22 cellular contexts compared by ENCODE assay signal in genomic region chr6:157778719-157779118, GRCh38. TPM values are rescaled to one million over a fixed set of nuclear protein-coding genes. Genes with fewer than 3 reads are reported as not detected.
DNase-seq lines count a peak whose midpoint lies in the region; ATAC-seq and TF ChIP-seq lines count a peak whose summit lies in the region.
"Had no signal": no experiment of that assay in that cellular context is flagged by ENCODE, and none has a peak within 500 bp of the region (broad histone marks: within the 10 kb centered on the region; RNA-seq: fewer than 3 reads in every experiment).

No MANE protein-coding gene starts in this region.

- no peak overlapping the region for H3K4me3 ChIP-seq in CD8-positive, alpha-beta T cell (ENCODE audit: low read depth, low read length)
- H3K4me3 ChIP-seq in IMR-90 (ENCODE audit: insufficient read depth, low read depth, low read length): no peak overlapping the region
- H3K4me3 ChIP-seq in trophoblast cell (ENCODE audit: low read depth, low read length): no peak overlapping the region
- no peak overlapping the region for H3K4me3 ChIP-seq in mesenchymal stem cell (ENCODE audit: insufficient read depth in 1 of 2, low read depth in 1 of 2, low read length in 2 of 2)
- H3K4me3 ChIP-seq: BLaER1 treated with 17β-estradiol and CSF1 and Interleukin-3, amounts not matched to agents 10 nM and 100 nM; GM12878; GM23248 had no signal

- H2BK12ac ChIP-seq in trophoblast cell (ENCODE audit: low read length): no peak overlapping the region
- peak overlapping the region in 1 of 2 experiments; percentile 33 for H2BK12ac ChIP-seq in mesenchymal stem cell (ENCODE audit: low read length in 2 of 2)

- peak; percentile 17 for DNase-seq in NCI-H146 (lab: John Stamatoyannopoulos, UW)
- no peak for DNase-seq in NCI-H146 treated with DMSO at 0.1 percent for 48 hours (lab: John Stamatoyannopoulos, UW; ENCODE audit: unreplicated experiment)
- no peak for DNase-seq in CD8-positive, alpha-beta T cell
- no peak for DNase-seq in IMR-90
- DNase-seq in trophoblast cell: peak; percentile 74 to 78
- DNase-seq in NCI-H748 treated with DMSO at 0.1 percent for 48 hours (lab: John Stamatoyannopoulos, UW): no peak
- DNase-seq in mesenchymal stem cell: no peak
- no peak for DNase-seq in DMS 273 treated with DMSO at 0.1 percent for 48 hours (lab: John Stamatoyannopoulos, UW)
- DNase-seq: ACHN; AML-193; BE2C; Caco-2; CD4-positive, alpha-beta memory T cell; DND-41; GDM1; GM23248; H7; HCEC 1CT had no signal

- TF ChIP-seq CTCF in CD8-positive, alpha-beta T cell (IDR thresholded peaks at IDR 0.05): no peak
- no peak for TF ChIP-seq CTCF in IMR-90 (conservative IDR thresholded peaks at IDR 0.05; ENCODE audit: low read depth, low read length)

- H3K9ac ChIP-seq in IMR-90 (ENCODE audit: low read depth, low read length) (no peak overlapping the region), trophoblast cell (ENCODE audit: low read length) (no peak overlapping the region), mesenchymal stem cell (ENCODE audit: low read length) (no peak overlapping the region)
- H3K9ac ChIP-seq: BLaER1 treated with 17β-estradiol and CSF1 and Interleukin-3, amounts not matched to agents 10 nM and 100 nM; GM23248 had no signal

- BruUV-seq in IMR-90 (replicated peaks; lab: Mats Ljungman, UMichigan): no TSS peak

- CTCF ChIA-PET in CD8-positive, alpha-beta T cell (lab: Charles Lee): no interaction called here
- CTCF ChIA-PET in IMR-90 (lab: Yijun Ruan, JAX): no interaction called here

- no peaks in the 10 kb centered on the region for H3K36me3 ChIP-seq in CD8-positive, alpha-beta T cell (ENCODE audit: insufficient read depth, low read length)
- H3K36me3 ChIP-seq in IMR-90 (ENCODE audit: control insufficient read depth, insufficient read depth, low read length) (no peaks in the 10 kb centered on the region), trophoblast cell (ENCODE audit: control insufficient read depth in 1 of 2, insufficient read depth in 2 of 2, low read length in 2 of 2) (no peaks in the 10 kb centered on the region), mesenchymal stem cell (ENCODE audit: control insufficient read depth in 1 of 2, insufficient read depth in 2 of 2, low read depth in 1 of 2, low read length in 2 of 2) (peaks cover 0 to 6% of the 10 kb centered on the region in 2 experiments)
- H3K36me3 ChIP-seq: BE2C; BLaER1 treated with 17β-estradiol and CSF1 and Interleukin-3, amounts not matched to agents 10 nM and 100 nM had no signal

- H3K4me3 Mint-ChIP-seq in CD8-positive, alpha-beta T cell: no peak overlapping the region
- H3K4me3 Mint-ChIP-seq: CD14-positive monocyte; CD4-positive, alpha-beta memory T cell had no signal

- H3K4me1 Mint-ChIP-seq in CD8-positive, alpha-beta T cell (ENCODE audit: low read depth): peaks cover 10% of the 10 kb centered on the region
- H3K4me1 Mint-ChIP-seq: CD14-positive monocyte had no signal

- WGBS in IMR-90 (ENCODE audit: extremely low coverage in 2 of 2, insufficient read length in 1 of 2), 2 experiments: 100% methylated on average over 3 of the region's 4 CpGs; no CpG with 5 or more reads in 1 of the 2 experiments
- no CpG with 5 or more reads among the region's 4 CpGs for WGBS in trophoblast cell (ENCODE audit: extremely low coverage, insufficient coverage, insufficient read length)
- WGBS in mesenchymal stem cell: 89% methylated on average over 4 of the region's 4 CpGs

- no peak overlapping the region for H3K23ac ChIP-seq in IMR-90 (ENCODE audit: low read depth, low read length)
- H3K23ac ChIP-seq in trophoblast cell (ENCODE audit: low read length): no peak overlapping the region
- H3K23ac ChIP-seq in mesenchymal stem cell (ENCODE audit: low read length in 2 of 2): no peak overlapping the region

- peak overlapping the region; percentile 91 for H2BK20ac ChIP-seq in IMR-90 (ENCODE audit: low read depth, low read length)

- no peak overlapping the region for H3K56ac ChIP-seq in IMR-90 (ENCODE audit: extremely low read depth, insufficient read depth, low read length)

- 0 out of 4 replicates have a peak, but pooled peaks cover 0 to 4% of the 10 kb centered on the region in 2 experiments for H3K79me1 ChIP-seq in IMR-90 (ENCODE audit: low read depth in 1 of 2, low read length in 2 of 2)
- H3K79me1 ChIP-seq in trophoblast cell (ENCODE audit: low read length): no peaks in the 10 kb centered on the region
- no peaks in the 10 kb centered on the region for H3K79me1 ChIP-seq in mesenchymal stem cell (replicated peaks; ENCODE audit: low read length, poor library complexity, severe bottlenecking)

- no peak for TF ChIP-seq POLR2A in IMR-90 (IDR thresholded peaks at IDR 0.05; ENCODE audit: low read depth, low read length)

- no peak overlapping the region for H3K4me2 ChIP-seq in IMR-90 (ENCODE audit: low read depth, low read length)
- H3K4me2 ChIP-seq in trophoblast cell (ENCODE audit: low read length): no peak overlapping the region
- no peak overlapping the region for H3K4me2 ChIP-seq in mesenchymal stem cell (ENCODE audit: low read length, poor library complexity, severe bottlenecking)

- peaks cover 10% of the 10 kb centered on the region for H3K9me3 Mint-ChIP-seq in CD8-positive, alpha-beta T cell

- H2AK5ac ChIP-seq in IMR-90 (ENCODE audit: low read depth, low read length): peak overlapping the region; percentile 74
- no peak overlapping the region for H2AK5ac ChIP-seq in trophoblast cell (ENCODE audit: low read length)
- H2AK5ac ChIP-seq in mesenchymal stem cell (ENCODE audit: low read length, severe bottlenecking): no peak overlapping the region

- no peak overlapping the region for H4K12ac ChIP-seq in trophoblast cell (ENCODE audit: low read depth, low read length)

- no peaks in the 10 kb centered on the region for H3K79me2 ChIP-seq in trophoblast cell (ENCODE audit: control insufficient read depth, insufficient read depth, low read length, poor library complexity)

- no peak for TF ChIP-seq RAD21 in IMR-90 (IDR thresholded peaks at IDR 0.05; ENCODE audit: low read length)

- H3K27me3 Mint-ChIP-seq in CD8-positive, alpha-beta T cell (ENCODE audit: low read depth): no peaks in the 10 kb centered on the region

- POLR2A ChIA-PET in CD8-positive, alpha-beta T cell (lab: Charles Lee): no interaction called here
- POLR2A ChIA-PET in IMR-90 (lab: Charles Lee; ENCODE audit: unreplicated experiment): no interaction called here

- H2BK120ac ChIP-seq in IMR-90 (ENCODE audit: low read depth, low read length) (peak overlapping the region; percentile 88), trophoblast cell (ENCODE audit: insufficient read depth, low read length, poor library complexity) (no peak overlapping the region), mesenchymal stem cell (ENCODE audit: low read depth, low read length) (no peak overlapping the region)

- H3K4me1 ChIP-seq in CD8-positive, alpha-beta T cell (ENCODE audit: insufficient read depth, low read length): peaks cover 5% of the 10 kb centered on the region
- peaks cover 3% of the 10 kb centered on the region; the same call in 1 of the 2 replicates for H3K4me1 ChIP-seq in IMR-90 (ENCODE audit: control insufficient read depth, insufficient read depth, low read length)
- no peaks in the 10 kb centered on the region for H3K4me1 ChIP-seq in trophoblast cell (ENCODE audit: control insufficient read depth in 1 of 2, insufficient read depth in 2 of 2, low read length in 2 of 2)
- no peaks in the 10 kb centered on the region for H3K4me1 ChIP-seq in mesenchymal stem cell (ENCODE audit: control insufficient read depth, insufficient read depth, low read depth, low read length)
- H3K4me1 ChIP-seq: BE2C had no signal

- H3K18ac ChIP-seq in IMR-90 (ENCODE audit: low read depth, low read length) (0 out of 2 replicates have a peak overlapping the region, but pooled peaks have one; percentile 21), trophoblast cell (ENCODE audit: low read length) (no peak overlapping the region), mesenchymal stem cell (ENCODE audit: low read depth in 1 of 2, low read length in 2 of 2) (peak overlapping the region in 1 of 2 experiments; percentile 50)

- H3K36me3 Mint-ChIP-seq in CD8-positive, alpha-beta T cell: no peaks in the 10 kb centered on the region
- H3K36me3 Mint-ChIP-seq: CD14-positive monocyte had no signal

- dilution Hi-C loops in IMR-90 (cut with HindIII; ENCODE audit: low sequenced_read_pairs, unreplicated experiment): no loop called here

- no peak overlapping the region for H3K27ac ChIP-seq in CD8-positive, alpha-beta T cell (ENCODE audit: low read depth, low read length)
- H3K27ac ChIP-seq in IMR-90 (ENCODE audit: insufficient read depth, low read length) (no peak overlapping the region), trophoblast cell (ENCODE audit: low read depth, low read length) (no peak overlapping the region), mesenchymal stem cell (ENCODE audit: low read length, poor library complexity, severe bottlenecking) (no peak overlapping the region)
- H3K27ac ChIP-seq: 22Rv1; BLaER1 treated with 17β-estradiol and CSF1 and Interleukin-3, amounts not matched to agents 10 nM and 100 nM; GM23248 had no signal

- H4K8ac ChIP-seq in IMR-90 (ENCODE audit: low read depth in 2 of 2, low read length in 2 of 2) (peak overlapping the region in 1 of 2 experiments; percentile 60; a peak in 3 of 4 replicates), trophoblast cell (ENCODE audit: low read depth, low read length) (no peak overlapping the region), mesenchymal stem cell (ENCODE audit: low read length) (no peak overlapping the region)

- H3K27me3 ChIP-seq in CD8-positive, alpha-beta T cell (ENCODE audit: insufficient read depth, low read length): no peaks in the 10 kb centered on the region
- no peaks in the 10 kb centered on the region for H3K27me3 ChIP-seq in IMR-90 (ENCODE audit: control insufficient read depth, insufficient read depth, low read length)
- H3K27me3 ChIP-seq in trophoblast cell (ENCODE audit: insufficient read depth, low read length): no peaks in the 10 kb centered on the region
- no peaks in the 10 kb centered on the region for H3K27me3 ChIP-seq in mesenchymal stem cell (ENCODE audit: control insufficient read depth in 1 of 2, insufficient read depth in 1 of 2, low read length in 2 of 2)
- H3K27me3 ChIP-seq: BE2C; BLaER1 treated with 17β-estradiol and CSF1 and Interleukin-3, amounts not matched to agents 10 nM and 100 nM had no signal

- H4K91ac ChIP-seq in IMR-90 (ENCODE audit: insufficient read depth, low read depth, low read length) (peak overlapping the region; percentile 80; the same call in 1 of the 2 replicates), trophoblast cell (ENCODE audit: low read depth, low read length) (no peak overlapping the region), mesenchymal stem cell (ENCODE audit: low read length) (no peak overlapping the region)

- H2AK9ac ChIP-seq in IMR-90 (replicated peaks; ENCODE audit: low read depth, low read length, poor library complexity): no peak overlapping the region

- ATAC-seq in CD8-positive, alpha-beta T cell: no peak
- no peak for ATAC-seq in IMR-90 (ENCODE audit: low read depth)
- ATAC-seq: GM12878 had no signal

- peak overlapping the region; percentile 89 for H3K4ac ChIP-seq in IMR-90 (ENCODE audit: low read depth, low read length)
- H3K4ac ChIP-seq in trophoblast cell (ENCODE audit: low read depth, low read length): no peak overlapping the region
- H3K4ac ChIP-seq in mesenchymal stem cell (ENCODE audit: low read depth in 1 of 2, low read length in 2 of 2): no peak overlapping the region

- H4K20me1 ChIP-seq in IMR-90 (ENCODE audit: insufficient read depth, low read length): no peaks in the 10 kb centered on the region
- H4K20me1 ChIP-seq: BLaER1 treated with 17β-estradiol and CSF1 and Interleukin-3, amounts not matched to agents 10 nM and 100 nM had no signal

- H2BK5ac ChIP-seq in IMR-90 (ENCODE audit: low read depth, low read length, poor library complexity, severe bottlenecking): no peak overlapping the region
- H2BK5ac ChIP-seq in trophoblast cell (ENCODE audit: low read depth, low read length, poor library complexity): no peak overlapping the region
- H2BK5ac ChIP-seq in mesenchymal stem cell (ENCODE audit: low read depth, low read length, poor library complexity, severe bottlenecking): no peak overlapping the region

- H2BK15ac ChIP-seq in IMR-90 (ENCODE audit: low read depth, low read length) (peak overlapping the region; percentile 96; the same call in 2 of the 3 replicates), mesenchymal stem cell (ENCODE audit: low read depth, poor library complexity, severe bottlenecking) (no peak overlapping the region)

- H2AFZ ChIP-seq in IMR-90 (replicated peaks; ENCODE audit: low read length, poor library complexity) (no peak overlapping the region), trophoblast cell (ENCODE audit: insufficient read depth, low read length, poor library complexity) (no peak overlapping the region), mesenchymal stem cell (ENCODE audit: low read depth, low read length) (no peak overlapping the region)
- H2AFZ ChIP-seq: GM23248 had no signal

- no peaks in the 10 kb centered on the region for H3K9me3 ChIP-seq in CD8-positive, alpha-beta T cell (ENCODE audit: low read length)
- H3K9me3 ChIP-seq in IMR-90 (ENCODE audit: control insufficient read depth, insufficient read depth, low read length): no peaks in the 10 kb centered on the region
- H3K9me3 ChIP-seq in trophoblast cell (ENCODE audit: insufficient read depth, low read depth, low read length): peaks cover 3% of the 10 kb centered on the region
- no peaks in the 10 kb centered on the region for H3K9me3 ChIP-seq in mesenchymal stem cell (ENCODE audit: control insufficient read depth, low read length)
- H3K9me3 ChIP-seq: BE2C, Caco-2 had no signal

- H3K9me1 ChIP-seq in IMR-90 (ENCODE audit: insufficient read depth, low read length): peaks cover 12% of the 10 kb centered on the region

- peak overlapping the region; percentile 64 for H4K5ac ChIP-seq in IMR-90 (ENCODE audit: low read depth, low read length)

- intact Hi-C loops in CD8-positive, alpha-beta T cell (cut with DNase I, micrococcal nuclease): no loop called here
- intact Hi-C loops in IMR-90 (cut with micrococcal nuclease): no loop called here

- in situ Hi-C loops in IMR-90 (cut with MboI; ENCODE audit: low sequenced_read_pairs): no loop called here

- H3K27ac Mint-ChIP-seq in CD8-positive, alpha-beta T cell: peak overlapping the region; percentile 38
- H3K27ac Mint-ChIP-seq: CD14-positive monocyte had no signal

- peak overlapping the region; percentile 93 for H3K14ac ChIP-seq in IMR-90 (replicated peaks; ENCODE audit: low read depth, low read length)
- no peak overlapping the region for H3K14ac ChIP-seq in trophoblast cell (ENCODE audit: low read length)
- H3K14ac ChIP-seq in mesenchymal stem cell (ENCODE audit: low read length in 2 of 2): no peak overlapping the region

RNA-seq across cellular contexts. Expression of gene SNX9, which starts 44.3 kb away (rescaled TPM):
- total RNA-seq in CD8-positive, alpha-beta T cell: 10 to 100 TPM; 54.8 to 63.2 TPM
- total RNA-seq in IMR-90 (2012; rRNA removed): 41.2 and 41.9 TPM in 2 replicates
- 34.8 and 35.3 TPM in 2 replicates for polyA plus RNA-seq in IMR-90 (2012; rRNA removed)
- 18.7 and 20.5 TPM in 2 replicates for polyA plus RNA-seq in IMR-90 (2012; cell fraction: cytosol; rRNA removed)
- polyA plus RNA-seq in IMR-90 (2012; cell fraction: nucleus; rRNA removed; ENCODE audit: low replicate concordance): 20.1 and 45.0 TPM in 2 replicates
- polyA plus RNA-seq in trophoblast cell (2013): 31.3 and 32.6 TPM in 2 replicates
- polyA plus RNA-seq in mesenchymal stem cell (2013, experiment 1 of 2): 40.4 TPM
- 41.1 TPM for polyA plus RNA-seq in mesenchymal stem cell (2013, experiment 2 of 2)

Comparison
In these comparisons a context has a peak if more than half of its experiments do, and no peak if none do; other contexts are left out.
1. DNase-seq: peak in NCI-H146 (single experiment) and trophoblast cell (2 of 2); none in NCI-H146 treated with DMSO at 0.1 percent for 48 hours (single experiment), CD8-positive, alpha-beta T cell (0 of 7), IMR-90 (single experiment), NCI-H748 treated with DMSO at 0.1 percent for 48 hours (single experiment), mesenchymal stem cell (single experiment) and DMS 273 treated with DMSO at 0.1 percent for 48 hours (single experiment).